Comparison of ENCODE assay signal across 11 cellular contexts in genomic region chr11:124868322-124869274, GRCh38. TPM values are rescaled to one million over a fixed set of nuclear protein-coding genes. Genes with fewer than 3 reads are reported as not detected.
A peak's percentile ranks its signal among the peaks of the same experiment; 100 is the strongest.
DNase-seq lines count a peak whose midpoint lies in the region; ATAC-seq and TF ChIP-seq lines count a peak whose summit lies in the region.
"Had no signal": no experiment of that assay in that cellular context is flagged by ENCODE, and none has a peak within 500 bp of the region (broad histone marks: within the 10 kb centered on the region; RNA-seq: fewer than 3 reads in every experiment).

No MANE protein-coding gene starts in this region.

- no peaks in the 10 kb centered on the region for H3K36me3 Mint-ChIP-seq in nephron progenitor cell (ENCODE audit: low read depth)

- POLR2A ChIA-PET in SK-N-SH (lab: Yijun Ruan, JAX), result no interaction called here

- no peak for TF ChIP-seq EP300 in SK-N-SH (IDR thresholded peaks at IDR 0.05; ENCODE audit: borderline replicate concordance in 1 of 2, low read depth in 1 of 2, low read length in 1 of 2)

- CTCF ChIA-PET in SK-N-SH (lab: Yijun Ruan, JAX), result interaction anchor here (1.2 to 7.4 kb wide), 5 partner anchors 14 to 200 kb away, joined by 3 to 220 read pairs (median 7); no protein-coding TSS in a partner anchor

- H3K4me1 ChIP-seq in SK-N-SH (ENCODE audit: control insufficient read depth in 1 of 2, insufficient read depth in 2 of 2, low read depth in 1 of 2, low read length in 1 of 2), result peaks cover 4 to 24% of the 10 kb centered on the region in 2 experiments; a peak in 1 of 4 replicates
- 0 out of 2 replicates have a peak, but pooled peaks cover under 1% of the 10 kb centered on the region for H3K4me1 ChIP-seq in HUES64 (ENCODE audit: insufficient read depth, low read length)
- H3K4me1 ChIP-seq in tibial artery, result peaks cover 0 to 45% (median 36%) of the 10 kb centered on the region in 4 donors

- no peak overlapping the region for H3K27ac Mint-ChIP-seq in nephron progenitor cell

- H3K9me3 ChIP-seq in SK-N-SH (no peaks in the 10 kb centered on the region), HUES64 (ENCODE audit: insufficient read depth, low read depth, low read length) (no peaks in the 10 kb centered on the region), tibial artery (no peaks in the 10 kb centered on the region)
- H3K9me3 ChIP-seq: thoracic aorta had no signal

- DNase-seq in SK-N-SH (no peak), dorsolateral prefrontal cortex (no peak), nephron progenitor cell (no peak), tibial artery (no peak), inferior parietal cortex (ENCODE audit: extremely low spot score) (no peak), nucleus accumbens (lab: John Stamatoyannopoulos, UW) (no peak)
- DNase-seq: aorta; effector CD4-positive, alpha-beta T cell had no signal

- H3K79me2 ChIP-seq in SK-N-SH (ENCODE audit: insufficient read depth), result no peaks in the 10 kb centered on the region

- H3K4me3 Mint-ChIP-seq in nephron progenitor cell, result peak overlapping the region; percentile 15

- peak overlapping the region; percentile 11; the same call in 1 of the 2 replicates for H2AFZ ChIP-seq in SK-N-SH (ENCODE audit: low read depth)

- ATAC-seq in SK-N-SH treated with all-trans-retinoic acid at 6 μM for 48 hours, result no peak

- TF ChIP-seq CTCF in SK-N-SH (IDR thresholded peaks at IDR 0.05) (no peak), dorsolateral prefrontal cortex (IDR thresholded peaks at IDR 0.05 in 54 of 56, conservative IDR thresholded peaks at IDR 0.05 in 2 of 56; ENCODE audit: low read depth in 1 of 56, partially characterized antibody in 56 of 56) (no peak), nephron progenitor cell (IDR thresholded peaks at IDR 0.05) (no peak), tibial artery (IDR thresholded peaks at IDR 0.05) (no peak)

- no peaks in the 10 kb centered on the region for H4K20me1 ChIP-seq in SK-N-SH (ENCODE audit: insufficient read depth)

- no peak overlapping the region for H3K9ac ChIP-seq in SK-N-SH
- no peak overlapping the region for H3K9ac ChIP-seq in HUES64 (ENCODE audit: low read depth, low read length)

- WGBS in SK-N-SH (ENCODE audit: low lambda C conversion rate), result 35% methylated on average over 40 of the region's 63 CpGs
- 17% methylated on average over 63 of the region's 63 CpGs for WGBS in HUES64

- H3K27me3 ChIP-seq in SK-N-SH (ENCODE audit: insufficient read depth) (peaks cover 56% of the 10 kb centered on the region), HUES64 (ENCODE audit: insufficient read depth, low read length) (peaks cover 100% of the 10 kb centered on the region), dorsolateral prefrontal cortex (peaks cover 6 to 77% (median 65%) of the 10 kb centered on the region in 45 donors), tibial artery (peaks cover 16 to 90% of the 10 kb centered on the region in 2 donors)

- H3K9me3 Mint-ChIP-seq in nephron progenitor cell, result no peaks in the 10 kb centered on the region

- H3K27ac ChIP-seq in SK-N-SH (ENCODE audit: low read depth in 2 of 2, low read length in 1 of 2) (no peak overlapping the region), HUES64 (ENCODE audit: low read depth, low read length) (no peak overlapping the region), dorsolateral prefrontal cortex (no peak overlapping the region), tibial artery (no peak overlapping the region)
- H3K27ac ChIP-seq: thoracic aorta had no signal

- H3K4me3 ChIP-seq in SK-N-SH (ENCODE audit: low read depth in 2 of 2, low read length in 1 of 2), result peak overlapping the region in 1 of 2 experiments; percentile 27; a peak in 2 of 4 replicates
- peak overlapping the region; percentile 24; the same call in 1 of the 2 replicates for H3K4me3 ChIP-seq in HUES64 (ENCODE audit: low read length)
- H3K4me3 ChIP-seq in dorsolateral prefrontal cortex, result peak overlapping the region in 44 of 59 donors; percentile 1 to 54 (median 28)
- H3K4me3 ChIP-seq in tibial artery, result no peak overlapping the region
- H3K4me3 ChIP-seq: thoracic aorta had no signal

- no peaks in the 10 kb centered on the region for H3K9me2 ChIP-seq in SK-N-SH

- H3K36me3 ChIP-seq in SK-N-SH (replicated peaks in 1 of 2; ENCODE audit: control insufficient read depth in 1 of 2, insufficient read depth in 2 of 2, low read length in 1 of 2) (no peaks in the 10 kb centered on the region), HUES64 (ENCODE audit: insufficient read depth, low read length) (no peaks in the 10 kb centered on the region), tibial artery (no peaks in the 10 kb centered on the region)
- H3K36me3 ChIP-seq: thoracic aorta had no signal

- peaks cover 23% of the 10 kb centered on the region for H3K4me1 Mint-ChIP-seq in nephron progenitor cell

- intact Hi-C loops in dorsolateral prefrontal cortex (cut with DNase I) (loop anchor here in 1 of 2 donors (10.0 kb wide), 1 partner anchor 204 kb away; no protein-coding TSS in a partner anchor), tibial artery (cut with DNase I; ENCODE audit: low total_unique reads) (loop anchor here (5.0 kb wide), 1 partner anchor 201 kb away; no protein-coding TSS in a partner anchor)

- no peak for TF ChIP-seq RAD21 in SK-N-SH (IDR thresholded peaks at IDR 0.05; ENCODE audit: low read length)

- peaks cover 100% of the 10 kb centered on the region for H3K27me3 Mint-ChIP-seq in nephron progenitor cell (ENCODE audit: low read depth, poor library complexity)

- no peaks in the 10 kb centered on the region for H3F3A ChIP-seq in SK-N-SH (replicated peaks; ENCODE audit: insufficient read depth)

- peak overlapping the region; percentile 68 for H3K4me2 ChIP-seq in SK-N-SH

TF ChIP-seq in SK-N-SH, 30 proteins besides CTCF, POLR2A, EP300 and RAD21 (continues in another document):
- TF ChIP-seq SIN3A (IDR thresholded peaks at IDR 0.05; ENCODE audit: borderline replicate concordance, low read depth, low read length), result no peak
- no peak for TF ChIP-seq JUND (IDR thresholded peaks at IDR 0.05)
- no peak for TF ChIP-seq RCOR1 (IDR thresholded peaks at IDR 0.05; ENCODE audit: low read length)
- TF ChIP-seq MEF2A (IDR thresholded peaks at IDR 0.05; ENCODE audit: borderline replicate concordance, low read depth), result no peak
- TF ChIP-seq FOXJ3 (CRISPR knock-in tag; IDR thresholded peaks at IDR 0.05), result no peak
- TF ChIP-seq MXI1 (IDR thresholded peaks at IDR 0.05; ENCODE audit: low read depth, low read length), result no peak
- TF ChIP-seq TCF12 (IDR thresholded peaks at IDR 0.05), result no peak

TF ChIP-seq in SK-N-SH treated with all-trans-retinoic acid at 6 μM for 48 hours, 23 proteins besides CTCF, POLR2A, EP300 and RAD21:
- TF ChIP-seq PPARA (CRISPR knock-in tag; IDR thresholded peaks at IDR 0.05; ENCODE audit: borderline replicate concordance) (no peak), POU6F1 (CRISPR knock-in tag; IDR thresholded peaks at IDR 0.05; ENCODE audit: borderline replicate concordance, low read depth) (no peak), ESRRG (CRISPR knock-in tag; IDR thresholded peaks at IDR 0.05) (no peak), ZFP30 (CRISPR knock-in tag; IDR thresholded peaks at IDR 0.05) (no peak), GLIS3 (CRISPR knock-in tag; IDR thresholded peaks at IDR 0.05) (no peak), RARB (CRISPR knock-in tag; IDR thresholded peaks at IDR 0.05) (no peak), ZFP3 (CRISPR knock-in tag; IDR thresholded peaks at IDR 0.05) (no peak), ZNF8 (CRISPR knock-in tag; IDR thresholded peaks at IDR 0.05) (no peak), OSR1 (CRISPR knock-in tag; IDR thresholded peaks at IDR 0.05) (no peak)

RNA-seq across cellular contexts. Expression of gene ROBO3, which starts 3.4 kb away (rescaled TPM):
- 59.8 and 61.2 TPM in 2 replicates for polyA plus RNA-seq in SK-N-SH (2012; rRNA removed)
- 14.5 and 21.9 TPM in 2 replicates for polyA plus RNA-seq in SK-N-SH (2012; cell fraction: cytosol; rRNA removed)
- polyA plus RNA-seq in SK-N-SH (2012; cell fraction: nucleus; rRNA removed), result 309 and 336 TPM in 2 replicates
- polyA plus RNA-seq in HUES64 (2013, experiment 1 of 2), result 4.9 TPM
- 10.1 TPM for polyA plus RNA-seq in HUES64 (2013, experiment 2 of 2)
- total RNA-seq in dorsolateral prefrontal cortex, result 10 to 100 TPM; 18.0 to 58.3 (median 28.9) TPM

RNA-seq across cellular contexts. Expression of gene ROBO4, which starts 29.1 kb away (rescaled TPM):
- 0.31 and 0.95 TPM in 2 replicates for polyA plus RNA-seq in SK-N-SH (2012; rRNA removed)
- polyA plus RNA-seq in SK-N-SH (2012; cell fraction: cytosol; rRNA removed), result 0.13 and 0.45 TPM in 2 replicates
- polyA plus RNA-seq in SK-N-SH (2012; cell fraction: nucleus; rRNA removed), result 1.9 and 2.2 TPM in 2 replicates
- not detected for polyA plus RNA-seq in HUES64 (2013, experiment 1 of 2)
- 0.19 TPM for polyA plus RNA-seq in HUES64 (2013, experiment 2 of 2)
- 10 to 100 TPM in 87 of 120 experiments, 1 to 10 TPM in 33; 5.0 to 28.8 (median 11.9) TPM for total RNA-seq in dorsolateral prefrontal cortex

RNA-seq across cellular contexts. Expression of gene HEPN1, which starts 50.5 kb away (rescaled TPM):
- polyA plus RNA-seq in SK-N-SH (2012; rRNA removed), result not detected in 2 replicates
- polyA plus RNA-seq in SK-N-SH (2012; cell fraction: cytosol; rRNA removed), result not detected in 2 replicates
- not detected in 2 replicates for polyA plus RNA-seq in SK-N-SH (2012; cell fraction: nucleus; rRNA removed)
- polyA plus RNA-seq in HUES64 (2013, experiment 1 of 2), result not detected
- not detected for polyA plus RNA-seq in HUES64 (2013, experiment 2 of 2)
- under 1 TPM in 18 of 120 experiments, not detected in 102; 0.27 to 0.80 (median 0.43) TPM for total RNA-seq in dorsolateral prefrontal cortex
- polyA plus RNA-seq: aorta had no signal

Comparison
In these comparisons a context has a peak if more than half of its experiments do, and no peak if none do; other contexts are left out.
1. H3K4me3 ChIP-seq: peak in HUES64 (single experiment) and dorsolateral prefrontal cortex (44 of 59); none in tibial artery (0 of 2).